Comparison of ENCODE assay signal across 21 cellular contexts in the genomic region with DNA sequence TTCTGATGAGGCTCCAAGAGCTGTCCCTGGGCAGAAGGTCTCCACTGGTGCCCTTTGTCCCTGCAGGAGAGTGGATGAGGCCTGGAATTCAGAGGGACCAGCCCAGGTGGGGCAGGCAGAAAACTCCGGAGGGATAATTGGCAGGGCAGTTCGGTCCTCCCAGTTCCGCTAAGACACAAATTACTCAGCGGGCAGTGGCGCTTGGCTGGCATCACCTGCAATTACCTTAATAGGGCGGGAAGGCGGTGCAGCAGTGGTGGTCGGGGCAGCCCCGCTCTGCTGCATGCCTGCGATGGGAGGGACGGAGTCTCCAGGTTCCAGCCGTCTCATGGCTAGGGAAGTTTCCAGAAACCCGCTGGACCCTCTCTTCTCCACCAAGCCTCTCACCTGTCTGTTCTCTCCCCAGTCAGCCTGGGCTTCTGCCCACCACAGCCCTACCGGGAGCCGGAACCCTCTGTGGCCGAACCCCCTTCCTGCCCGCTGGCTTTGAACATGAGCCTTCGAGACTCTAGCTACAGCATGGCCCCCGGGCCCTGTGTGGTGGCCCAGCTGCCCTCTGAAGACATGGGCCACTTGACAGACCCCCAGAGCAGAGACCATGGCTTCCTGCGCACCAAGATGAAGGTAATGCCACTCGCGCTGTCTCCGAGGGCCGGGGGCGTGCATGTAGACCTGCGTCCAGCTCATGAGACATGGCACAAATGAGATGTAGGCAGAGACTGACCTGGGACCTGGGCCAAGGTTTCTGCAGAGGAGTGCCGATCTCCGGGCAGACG. TPM values are rescaled to one million over a fixed set of nuclear protein-coding genes. Genes with fewer than 3 reads are reported as not detected.
DNase-seq lines count a peak whose midpoint lies in the region; ATAC-seq and TF ChIP-seq lines count a peak whose summit lies in the region.
"Had no signal": no experiment of that assay in that cellular context is flagged by ENCODE, and none has a peak within 500 bp of the region (broad histone marks: within the 10 kb centered on the region; RNA-seq: fewer than 3 reads in every experiment).

No MANE protein-coding gene starts in this region.

- intact Hi-C loops in colonic mucosa (cut with DNase I), result no loop called here

- ATAC-seq in activated T-cell treated with anti-CD3 and anti-CD28 coated beads, Interleukin-2, amount 50 U/mL, for 4 hours, result no peak
- ATAC-seq: activated naive CD4-positive, alpha-beta T cell treated with anti-CD3 and anti-CD28 coated beads, Interleukin-2, amount 50 U/mL, for 72 hours; activated T-cell treated with anti-CD3 and anti-CD28 coated beads, Interleukin-2, amount 50 U/mL, for 72 hours had no signal

- no peak overlapping the region for H3K4me2 ChIP-seq in osteoblast (ENCODE audit: insufficient read depth, low read length)
- H3K4me2 ChIP-seq: smooth muscle cell had no signal

- H3K4me1 ChIP-seq in colonic mucosa, result peaks cover 32% of the 10 kb centered on the region
- H3K4me1 ChIP-seq in osteoblast (ENCODE audit: insufficient read depth, low read length), result peaks cover 3% of the 10 kb centered on the region

- H3K27me3 ChIP-seq in colonic mucosa (no peaks in the 10 kb centered on the region), osteoblast (ENCODE audit: insufficient read depth, low read length) (peaks cover 20% of the 10 kb centered on the region)

- peaks cover 42% of the 10 kb centered on the region for H3K27me3 Mint-ChIP-seq in activated T-cell treated with anti-CD3 and anti-CD28 coated beads, Interleukin-2, amount 50 U/mL, for 4 hours (ENCODE audit: low read depth)

- no peaks in the 10 kb centered on the region for H4K20me1 ChIP-seq in osteoblast (ENCODE audit: insufficient read depth, low read length)

- H3K4me1 Mint-ChIP-seq in activated T-cell treated with anti-CD3 and anti-CD28 coated beads, Interleukin-2, amount 50 U/mL, for 4 hours (ENCODE audit: low read depth), result peaks cover 14% of the 10 kb centered on the region

- no peak overlapping the region for H3K4me3 Mint-ChIP-seq in activated T-cell treated with anti-CD3 and anti-CD28 coated beads, Interleukin-2, amount 50 U/mL, for 4 hours
- H3K4me3 Mint-ChIP-seq: activated T-cell treated with anti-CD3 and anti-CD28 coated beads, Interleukin-2, amount 50 U/mL, for 72 hours had no signal

- H3K36me3 Mint-ChIP-seq in activated T-cell treated with anti-CD3 and anti-CD28 coated beads, Interleukin-2, amount 50 U/mL, for 4 hours (ENCODE audit: insufficient read depth), result no peaks in the 10 kb centered on the region
- H3K36me3 Mint-ChIP-seq: activated naive CD4-positive, alpha-beta T cell treated with anti-CD3 and anti-CD28 coated beads, Interleukin-2, amount 50 U/mL, for 72 hours had no signal

- H3K36me3 ChIP-seq in colonic mucosa (peaks cover 5% of the 10 kb centered on the region), osteoblast (ENCODE audit: insufficient read depth, low read length) (no peaks in the 10 kb centered on the region)

- H3K79me2 ChIP-seq in osteoblast (ENCODE audit: insufficient read depth, low read length), result no peaks in the 10 kb centered on the region

- H3K27ac ChIP-seq in colonic mucosa (peak overlapping the region; percentile 87), osteoblast (ENCODE audit: low read depth, low read length) (no peak overlapping the region)
- H3K27ac ChIP-seq: 22Rv1 had no signal

- H3K9me3 ChIP-seq in colonic mucosa (no peaks in the 10 kb centered on the region), osteoblast (ENCODE audit: low read depth, low read length) (no peaks in the 10 kb centered on the region)

- no peaks in the 10 kb centered on the region for H3K9me3 Mint-ChIP-seq in activated T-cell treated with anti-CD3 and anti-CD28 coated beads, Interleukin-2, amount 50 U/mL, for 4 hours
- H3K9me3 Mint-ChIP-seq: activated naive CD4-positive, alpha-beta T cell treated with anti-CD3 and anti-CD28 coated beads, Interleukin-2, amount 50 U/mL, for 72 hours; activated T-cell treated with anti-CD3 and anti-CD28 coated beads, Interleukin-2, amount 50 U/mL, for 72 hours had no signal

- H2AFZ ChIP-seq in osteoblast (ENCODE audit: low read length), result no peak overlapping the region

- DNase-seq in DMS79 treated with DMSO at 0.1 percent for 48 hours (lab: John Stamatoyannopoulos, UW) (peak; percentile 21), DMS79 (lab: John Stamatoyannopoulos, UW) (no peak), NCI-H2227 (lab: John Stamatoyannopoulos, UW; ENCODE audit: unreplicated experiment) (peak; percentile 56), colonic mucosa (peak; percentile 68), osteoblast (ENCODE audit: insufficient read length, low spot score, missing footprints) (peak; percentile 72), CD1c-positive myeloid dendritic cell (ENCODE audit: extremely low spot score) (no peak), Kasumi-1 (lab: John Stamatoyannopoulos, UW) (no peak)
- no peak for DNase-seq in activated T-cell treated with anti-CD3 and anti-CD28 coated beads, Interleukin-2, amount 50 U/mL, for 4 hours
- DNase-seq: activated CD4-positive, alpha-beta T cell treated with anti-CD3 and anti-CD28 coated beads for 48 hours; activated T-cell treated with anti-CD3 and anti-CD28 coated beads, Interleukin-2, amount 50 U/mL, for 72 hours; effector CD4-positive, alpha-beta T cell; mesenchymal stem cell; nucleus accumbens; stimulated activated CD4-positive, alpha-beta T cell treated with anti-CD3 and anti-CD28 coated beads, Interleukin-2, amount 100 ng/mL, for 48 hours; stimulated activated naive CD4-positive, alpha-beta T cell treated with Interleukin-2 at 50 U/mL for 16 hours; T-helper 2 cell had no signal

- H3K9ac ChIP-seq in colonic mucosa (ENCODE audit: low read depth in 2 of 2, low read length in 2 of 2), result peak overlapping the region in 1 of 2 donors; percentile 86

- TF ChIP-seq CTCF in colonic mucosa (IDR thresholded peaks at IDR 0.05) (no peak), osteoblast (IDR thresholded peaks at IDR 0.05; ENCODE audit: extremely low read depth, low read depth, low read length) (no peak)

- H3K4me3 ChIP-seq in colonic mucosa, result no peak overlapping the region
- no peak overlapping the region for H3K4me3 ChIP-seq in osteoblast (ENCODE audit: insufficient read depth, low read length)
- H3K4me3 ChIP-seq: smooth muscle cell had no signal

RNA-seq across cellular contexts. Expression of a gene that starts 7.0 kb away (rescaled TPM):
- 10 to 100 TPM; 29.0 to 32.9 TPM for total RNA-seq in colonic mucosa
- total RNA-seq in osteoblast, result not detected in 2 replicates
- under 1 TPM in 2 of 3 donors, not detected in 1; 0.05 TPM for total RNA-seq in activated T-cell treated with anti-CD3 and anti-CD28 coated beads, Interleukin-2, amount 50 U/mL, for 4 hours
- total RNA-seq: LHCN-M2, SK-MEL-5 had no signal

RNA-seq across cellular contexts. Expression of a gene that starts 13.0 kb away (rescaled TPM):
- total RNA-seq in colonic mucosa (10 to 100 TPM; 17.6 to 20.1 TPM), osteoblast (15.3 and 18.1 TPM in 2 replicates)
- total RNA-seq in activated T-cell treated with anti-CD3 and anti-CD28 coated beads, Interleukin-2, amount 50 U/mL, for 4 hours, result 10 to 100 TPM; 17.3 to 19.4 (median 17.4) TPM

RNA-seq across cellular contexts. Expression of a gene that starts 40.0 kb away (rescaled TPM):
- total RNA-seq in colonic mucosa (1 to 10 TPM; 1.6 to 1.9 TPM), osteoblast (1.1 and 1.5 TPM in 2 replicates)
- 1 to 10 TPM in 1 of 3 donors, under 1 TPM in 2; 0.52 to 1.4 (median 0.56) TPM for total RNA-seq in activated T-cell treated with anti-CD3 and anti-CD28 coated beads, Interleukin-2, amount 50 U/mL, for 4 hours

Comparison
In these comparisons a context has a peak if more than half of its experiments do, and no peak if none do; other contexts are left out.
1. DNase-seq: peak in DMS79 treated with DMSO at 0.1 percent for 48 hours (single experiment), NCI-H2227 (single experiment), colonic mucosa (single experiment) and osteoblast (single experiment); none in DMS79 (single experiment), CD1c-positive myeloid dendritic cell (single experiment), activated T-cell treated with anti-CD3 and anti-CD28 coated beads, Interleukin-2, amount 50 U/mL, for 4 hours (single experiment) and Kasumi-1 (0 of 2).
2. RNA of a gene that starts 7.0 kb away (total RNA-seq): 29.0 to 32.9 TPM in colonic mucosa; 0.05 TPM in activated T-cell treated with anti-CD3 and anti-CD28 coated beads, Interleukin-2, amount 50 U/mL, for 4 hours and not detected in osteoblast; every median in the first group is over 10 times any median in the second.